14 cellular contexts compared by ENCODE assay signal in the genomic region with DNA sequence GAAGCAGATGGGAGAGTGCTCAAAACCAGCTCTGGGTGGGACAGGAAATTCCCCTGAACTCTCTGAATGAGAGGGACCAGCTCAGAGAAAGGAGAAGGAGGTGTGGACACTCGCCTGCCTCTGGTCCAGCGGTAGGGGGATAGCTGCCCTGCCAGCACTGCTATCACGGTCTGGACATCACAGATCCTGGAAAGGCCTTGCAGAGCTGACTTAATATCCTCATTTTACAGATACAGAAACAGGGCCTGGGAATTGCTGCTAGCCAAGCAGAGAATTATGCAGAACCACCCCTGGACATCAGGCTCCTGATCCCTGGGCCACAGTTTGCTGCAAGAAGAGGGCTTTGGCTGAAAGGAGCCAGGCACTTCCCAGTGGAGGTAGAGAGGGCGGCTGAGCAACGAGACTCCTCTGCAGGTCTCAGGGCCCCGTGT. TPM values are rescaled to one million over a fixed set of nuclear protein-coding genes. Genes with fewer than 3 reads are reported as not detected.
DNase-seq lines count a peak whose midpoint lies in the region; ATAC-seq and TF ChIP-seq lines count a peak whose summit lies in the region.
"Had no signal": no experiment of that assay in that cellular context is flagged by ENCODE, and none has a peak within 500 bp of the region (broad histone marks: within the 10 kb centered on the region; RNA-seq: fewer than 3 reads in every experiment).

No MANE protein-coding gene starts in this region.

- CTCF ChIA-PET in activated naive CD4-positive, alpha-beta T cell treated with anti-CD3 and anti-CD28 coated beads, Interleukin-2, amount 10 ng/mL, durations not matched to agents 7 days and 5 days (lab: Charles Lee): interaction anchor here (1.1 kb wide), 1 partner anchor 52 kb away, joined by 5 read pairs; no protein-coding TSS in a partner anchor

- no peaks in the 10 kb centered on the region for H3K36me3 ChIP-seq in hepatocyte (replicated peaks; ENCODE audit: insufficient read depth, low read depth)
- H3K36me3 ChIP-seq: gastrocnemius medialis had no signal

- 28% methylated on average over 6 of the region's 6 CpGs for WGBS in hepatocyte (ENCODE audit: low lambda C conversion rate, missing lambda C conversion rate)

- peaks cover 88% of the 10 kb centered on the region for H3K4me1 Mint-ChIP-seq in activated naive CD4-positive, alpha-beta T cell treated with anti-CD3 and anti-CD28 coated beads, Interleukin-2, amount 10 ng/mL, durations not matched to agents 7 days and 5 days
- peaks cover 92% of the 10 kb centered on the region for H3K4me1 Mint-ChIP-seq in activated T-helper 1 cell treated with anti-CD3 and anti-CD28 coated beads, Interleukin-12 subunit alpha, Interleukin-12 subunit beta, Interleukin-2, Interleukin-4 antibody, amounts not matched to agents 30 ng/mL and 10 ng/mL and 1 ng/mL, durations not matched to agents 14 hours and 24 hours and 36 hours (ENCODE audit: low read depth)
- peaks cover 26% of the 10 kb centered on the region for H3K4me1 Mint-ChIP-seq in type B pancreatic cell (ENCODE audit: unreplicated experiment)

- peaks cover 7% of the 10 kb centered on the region for H3K9me3 Mint-ChIP-seq in activated naive CD4-positive, alpha-beta T cell treated with anti-CD3 and anti-CD28 coated beads, Interleukin-2, amount 10 ng/mL, durations not matched to agents 7 days and 5 days
- peaks cover 5% of the 10 kb centered on the region for H3K9me3 Mint-ChIP-seq in activated T-helper 1 cell treated with anti-CD3 and anti-CD28 coated beads, Interleukin-12 subunit alpha, Interleukin-12 subunit beta, Interleukin-2, Interleukin-4 antibody, amounts not matched to agents 30 ng/mL and 10 ng/mL and 1 ng/mL, durations not matched to agents 14 hours and 24 hours and 36 hours
- H3K9me3 Mint-ChIP-seq in type B pancreatic cell: no peaks in the 10 kb centered on the region

- no peaks in the 10 kb centered on the region for H3K79me2 ChIP-seq in hepatocyte

- intact Hi-C loops in activated T-helper 1 cell treated with anti-CD3 and anti-CD28 coated beads, Interleukin-12 subunit alpha, Interleukin-12 subunit beta, Interleukin-2, Interleukin-4 antibody, amounts not matched to agents 30 ng/mL and 10 ng/mL and 1 ng/mL, durations not matched to agents 14 hours and 24 hours and 36 hours (cut with micrococcal nuclease): loop anchor here (10.0 kb wide), 1 partner anchor 433 kb away; no protein-coding TSS in a partner anchor

- H3K9me2 ChIP-seq in hepatocyte (replicated peaks; ENCODE audit: insufficient read depth): no peaks in the 10 kb centered on the region

- H2AFZ ChIP-seq in hepatocyte: peak overlapping the region; percentile 32

- H4K20me1 ChIP-seq in hepatocyte (ENCODE audit: insufficient read depth, poor library complexity, severe bottlenecking): no peaks in the 10 kb centered on the region

- no peak for ATAC-seq in GM21576 (IDR thresholded peaks at IDR 0.05; ENCODE audit: unreplicated experiment)
- ATAC-seq in HG03457 (IDR thresholded peaks at IDR 0.05; ENCODE audit: unreplicated experiment): no peak
- ATAC-seq: gastrocnemius medialis, HCT116 had no signal

- TF ChIP-seq CTCF in hepatocyte (IDR thresholded peaks at IDR 0.05; ENCODE audit: poor library complexity) (no peak), type B pancreatic cell (conservative IDR thresholded peaks at IDR 0.05) (peak; percentile 32)

- no peak for DNase-seq in activated naive CD4-positive, alpha-beta T cell treated with anti-CD3 and anti-CD28 coated beads, Interleukin-2, amount 10 ng/mL, durations not matched to agents 7 days and 5 days
- no peak for DNase-seq in activated naive CD4-positive, alpha-beta T cell (lab: John Stamatoyannopoulos, UW)
- DNase-seq in activated T-helper 1 cell treated with anti-CD3 and anti-CD28 coated beads, Interleukin-12 subunit alpha, Interleukin-12 subunit beta, Interleukin-2, Interleukin-4 antibody, amounts not matched to agents 30 ng/mL and 10 ng/mL and 1 ng/mL, durations not matched to agents 14 hours and 24 hours and 36 hours (ENCODE audit: low spot score): no peak
- DNase-seq in hepatocyte (ENCODE audit: low spot score) (peak; percentile 36), type B pancreatic cell (ENCODE audit: extremely low spot score, unreplicated experiment) (no peak), dermis blood vessel endothelial cell (no peak)
- DNase-seq: AML-193; aorta; gastrocnemius medialis; NCI-H187 treated with DMSO at 0.1 percent for 48 hours; stimulated activated CD4-positive, alpha-beta T cell treated with anti-CD3 and anti-CD28 coated beads, Interleukin-2, amount 100 ng/mL, for 48 hours had no signal

- peak overlapping the region; percentile 36 for H3K4me2 ChIP-seq in hepatocyte

- H3K27ac ChIP-seq in hepatocyte: peak overlapping the region; percentile 70

- no peak overlapping the region for H3K4me3 ChIP-seq in hepatocyte
- H3K4me3 ChIP-seq: gastrocnemius medialis had no signal

- peak overlapping the region; percentile 84 for H3K4me3 Mint-ChIP-seq in activated naive CD4-positive, alpha-beta T cell treated with anti-CD3 and anti-CD28 coated beads, Interleukin-2, amount 10 ng/mL, durations not matched to agents 7 days and 5 days
- peak overlapping the region; percentile 89 for H3K4me3 Mint-ChIP-seq in activated T-helper 1 cell treated with anti-CD3 and anti-CD28 coated beads, Interleukin-12 subunit alpha, Interleukin-12 subunit beta, Interleukin-2, Interleukin-4 antibody, amounts not matched to agents 30 ng/mL and 10 ng/mL and 1 ng/mL, durations not matched to agents 14 hours and 24 hours and 36 hours
- H3K4me3 Mint-ChIP-seq in type B pancreatic cell: no peak overlapping the region

- no peaks in the 10 kb centered on the region for H3K27me3 Mint-ChIP-seq in activated naive CD4-positive, alpha-beta T cell treated with anti-CD3 and anti-CD28 coated beads, Interleukin-2, amount 10 ng/mL, durations not matched to agents 7 days and 5 days
- H3K27me3 Mint-ChIP-seq in activated T-helper 1 cell treated with anti-CD3 and anti-CD28 coated beads, Interleukin-12 subunit alpha, Interleukin-12 subunit beta, Interleukin-2, Interleukin-4 antibody, amounts not matched to agents 30 ng/mL and 10 ng/mL and 1 ng/mL, durations not matched to agents 14 hours and 24 hours and 36 hours (ENCODE audit: insufficient read depth): no peaks in the 10 kb centered on the region
- no peaks in the 10 kb centered on the region for H3K27me3 Mint-ChIP-seq in type B pancreatic cell

- H3K27me3 ChIP-seq in hepatocyte: no peaks in the 10 kb centered on the region
- H3K27me3 ChIP-seq: gastrocnemius medialis had no signal

- peak overlapping the region; percentile 94 for H3K27ac Mint-ChIP-seq in activated naive CD4-positive, alpha-beta T cell treated with anti-CD3 and anti-CD28 coated beads, Interleukin-2, amount 10 ng/mL, durations not matched to agents 7 days and 5 days
- H3K27ac Mint-ChIP-seq in activated T-helper 1 cell treated with anti-CD3 and anti-CD28 coated beads, Interleukin-12 subunit alpha, Interleukin-12 subunit beta, Interleukin-2, Interleukin-4 antibody, amounts not matched to agents 30 ng/mL and 10 ng/mL and 1 ng/mL, durations not matched to agents 14 hours and 24 hours and 36 hours: peak overlapping the region; percentile 92
- no peak overlapping the region for H3K27ac Mint-ChIP-seq in type B pancreatic cell

- H3K4me1 ChIP-seq in hepatocyte (ENCODE audit: insufficient read depth): peaks cover 47% of the 10 kb centered on the region

- no peaks in the 10 kb centered on the region for H3K9me3 ChIP-seq in hepatocyte (ENCODE audit: low read depth)
- H3K9me3 ChIP-seq: gastrocnemius medialis had no signal

- H3K36me3 Mint-ChIP-seq in activated naive CD4-positive, alpha-beta T cell treated with anti-CD3 and anti-CD28 coated beads, Interleukin-2, amount 10 ng/mL, durations not matched to agents 7 days and 5 days: peaks cover 89% of the 10 kb centered on the region
- H3K36me3 Mint-ChIP-seq in activated T-helper 1 cell treated with anti-CD3 and anti-CD28 coated beads, Interleukin-12 subunit alpha, Interleukin-12 subunit beta, Interleukin-2, Interleukin-4 antibody, amounts not matched to agents 30 ng/mL and 10 ng/mL and 1 ng/mL, durations not matched to agents 14 hours and 24 hours and 36 hours (ENCODE audit: low read depth): peaks cover 86% of the 10 kb centered on the region
- no peaks in the 10 kb centered on the region for H3K36me3 Mint-ChIP-seq in type B pancreatic cell

RNA-seq across cellular contexts. Expression of a gene that starts 4.8 kb away (rescaled TPM):
- total RNA-seq in activated T-helper 1 cell treated with anti-CD3 and anti-CD28 coated beads, Interleukin-12 subunit alpha, Interleukin-12 subunit beta, Interleukin-2, Interleukin-4 antibody, amounts not matched to agents 30 ng/mL and 10 ng/mL and 1 ng/mL, durations not matched to agents 14 hours and 24 hours and 36 hours: 136 and 138 TPM in 2 replicates
- total RNA-seq in hepatocyte: 4.0 and 5.4 TPM in 2 replicates
- polyA plus RNA-seq in hepatocyte: 2.2 and 3.3 TPM in 2 replicates
- total RNA-seq in type B pancreatic cell (ENCODE audit: low replicate concordance): 1.9 and 3.1 TPM in 2 replicates
- 1.1 and 4.4 TPM in 2 replicates for total RNA-seq in dermis blood vessel endothelial cell

RNA-seq across cellular contexts. Expression of a gene that starts 44.8 kb away (rescaled TPM):
- total RNA-seq in activated T-helper 1 cell treated with anti-CD3 and anti-CD28 coated beads, Interleukin-12 subunit alpha, Interleukin-12 subunit beta, Interleukin-2, Interleukin-4 antibody, amounts not matched to agents 30 ng/mL and 10 ng/mL and 1 ng/mL, durations not matched to agents 14 hours and 24 hours and 36 hours: 134 and 142 TPM in 2 replicates
- total RNA-seq in hepatocyte: 33.7 and 34.8 TPM in 2 replicates
- polyA plus RNA-seq in hepatocyte: 25.4 and 30.9 TPM in 2 replicates
- 31.0 and 39.6 TPM in 2 replicates for total RNA-seq in type B pancreatic cell (ENCODE audit: low replicate concordance)
- total RNA-seq in dermis blood vessel endothelial cell: 20.4 and 81.7 TPM in 2 replicates

Comparison
In these comparisons a context has a peak if more than half of its experiments do, and no peak if none do; other contexts are left out.
1. RNA of a gene that starts 4.8 kb away (total RNA-seq): 136 to 138 TPM in activated T-helper 1 cell treated with anti-CD3 and anti-CD28 coated beads, Interleukin-12 subunit alpha, Interleukin-12 subunit beta, Interleukin-2, Interleukin-4 antibody, amounts not matched to agents 30 ng/mL and 10 ng/mL and 1 ng/mL, durations not matched to agents 14 hours and 24 hours and 36 hours; 1.1 to 4.4 TPM in dermis blood vessel endothelial cell, 4.0 to 5.4 TPM in hepatocyte and 1.9 to 3.1 TPM in type B pancreatic cell; every median in the first group is over 10 times any median in the second.